ENCODE assay signal across 20 cellular contexts in the genomic region with DNA sequence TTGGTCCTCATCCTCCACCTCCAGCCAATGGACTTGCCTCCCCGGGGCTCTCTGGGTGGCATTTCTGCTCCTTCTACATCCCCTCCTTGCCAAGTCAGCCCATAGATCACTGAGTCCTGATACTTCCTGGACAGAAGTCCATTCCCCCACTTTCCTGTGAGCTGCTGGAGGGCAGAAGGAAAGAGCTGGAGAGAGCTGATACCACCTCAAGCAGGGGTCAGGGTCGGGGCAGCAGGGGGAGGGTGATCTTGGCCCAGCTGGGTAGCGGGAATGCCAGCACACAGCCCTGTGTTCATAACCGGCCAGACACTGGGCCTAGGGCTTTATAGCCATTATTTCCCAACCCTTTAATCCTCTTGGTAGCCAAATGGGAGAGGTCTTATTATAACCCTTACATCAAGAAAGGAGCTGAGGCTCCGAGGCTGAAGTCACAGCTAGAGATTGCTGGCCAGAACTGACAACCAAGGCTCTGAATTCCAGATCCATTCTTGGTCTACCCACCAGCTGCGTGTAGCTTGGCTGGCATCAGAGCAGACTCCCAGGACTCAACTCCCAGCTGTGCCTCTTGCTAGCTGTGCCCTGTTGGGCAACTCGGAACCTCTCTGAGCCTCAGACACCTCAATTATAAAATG. TPM values are rescaled to one million over a fixed set of nuclear protein-coding genes. Genes with fewer than 3 reads are reported as not detected.
DNase-seq lines count a peak whose midpoint lies in the region; ATAC-seq, FAIRE-seq and TF ChIP-seq lines count a peak whose summit lies in the region.
"Had no signal": no experiment of that assay in that cellular context is flagged by ENCODE, and none has a peak within 500 bp of the region (broad histone marks: within the 10 kb centered on the region; RNA-seq: fewer than 3 reads in every experiment).

No MANE protein-coding gene starts in this region.

- DNase-seq in activated naive CD4-positive, alpha-beta T cell treated with anti-CD3 and anti-CD28 coated beads, Interleukin-2, amount 10 ng/mL, durations not matched to agents 7 days and 5 days, result no peak
- DNase-seq in activated naive CD4-positive, alpha-beta T cell (lab: John Stamatoyannopoulos, UW), result no peak
- DNase-seq in UCSD-AML1 (lab: John Stamatoyannopoulos, UW; ENCODE audit: unreplicated experiment), result peak; percentile 85
- DNase-seq in endothelial cell (ENCODE audit: low spot score), result peak; percentile 33
- DNase-seq in stimulated activated naive CD8-positive, alpha-beta T cell treated with anti-CD3 and anti-CD28 coated beads, Interleukin-15, amount 100 ng/mL, for 72 hours, result no peak
- no peak for DNase-seq in globus pallidus (ENCODE audit: low spot score)
- no peak for DNase-seq in D721Med (ENCODE audit: insufficient read length, low spot score)
- DNase-seq in T-helper 2 cell, result no peak
- DNase-seq: Caco-2; effector memory CD8-positive, alpha-beta T cell; glutamatergic neuron; KG1; left lung; NCI-H187 treated with DMSO at 0.1 percent for 48 hours; NCI-H345; retina; thyroid gland had no signal

- H3K36me3 Mint-ChIP-seq in activated naive CD4-positive, alpha-beta T cell treated with anti-CD3 and anti-CD28 coated beads, Interleukin-2, amount 10 ng/mL, durations not matched to agents 7 days and 5 days, result peaks cover 85% of the 10 kb centered on the region
- H3K36me3 Mint-ChIP-seq in endothelial cell (ENCODE audit: low read depth, unreplicated experiment), result no peaks in the 10 kb centered on the region

- peaks cover 53% of the 10 kb centered on the region for H3K4me1 Mint-ChIP-seq in activated naive CD4-positive, alpha-beta T cell treated with anti-CD3 and anti-CD28 coated beads, Interleukin-2, amount 10 ng/mL, durations not matched to agents 7 days and 5 days
- H3K4me1 Mint-ChIP-seq in endothelial cell (ENCODE audit: unreplicated experiment), result peaks cover 14% of the 10 kb centered on the region
- H3K4me1 Mint-ChIP-seq in stimulated activated naive CD8-positive, alpha-beta T cell treated with anti-CD3 and anti-CD28 coated beads, Interleukin-15, amount 100 ng/mL, for 72 hours, result peaks cover 80% of the 10 kb centered on the region

- no peak for TF ChIP-seq CTCF in endothelial cell (IDR thresholded peaks at IDR 0.05; ENCODE audit: unreplicated experiment)
- TF ChIP-seq CTCF in D721Med (IDR thresholded peaks at IDR 0.05; ENCODE audit: insufficient read depth, missing control alignments), result no peak

- no peak overlapping the region for H3K4me3 Mint-ChIP-seq in activated naive CD4-positive, alpha-beta T cell treated with anti-CD3 and anti-CD28 coated beads, Interleukin-2, amount 10 ng/mL, durations not matched to agents 7 days and 5 days
- no peak overlapping the region for H3K4me3 Mint-ChIP-seq in endothelial cell (ENCODE audit: unreplicated experiment)
- H3K4me3 Mint-ChIP-seq in stimulated activated naive CD8-positive, alpha-beta T cell treated with anti-CD3 and anti-CD28 coated beads, Interleukin-15, amount 100 ng/mL, for 72 hours, result no peak overlapping the region
- H3K4me3 Mint-ChIP-seq: effector memory CD8-positive, alpha-beta T cell; GM23338 had no signal

- H3K9me3 Mint-ChIP-seq in activated naive CD4-positive, alpha-beta T cell treated with anti-CD3 and anti-CD28 coated beads, Interleukin-2, amount 10 ng/mL, durations not matched to agents 7 days and 5 days, result no peaks in the 10 kb centered on the region
- no peaks in the 10 kb centered on the region for H3K9me3 Mint-ChIP-seq in endothelial cell (ENCODE audit: unreplicated experiment)
- H3K9me3 Mint-ChIP-seq in stimulated activated naive CD8-positive, alpha-beta T cell treated with anti-CD3 and anti-CD28 coated beads, Interleukin-15, amount 100 ng/mL, for 72 hours, result no peaks in the 10 kb centered on the region
- H3K9me3 Mint-ChIP-seq: effector memory CD8-positive, alpha-beta T cell; GM23338 had no signal

- ATAC-seq in stimulated activated naive CD8-positive, alpha-beta T cell treated with anti-CD3 and anti-CD28 coated beads, Interleukin-15, amount 100 ng/mL, for 72 hours, result no peak
- ATAC-seq: effector memory CD8-positive, alpha-beta T cell; GM23338 had no signal

- no peak for FAIRE-seq in D721Med (lab: Jason Lieb, UNC)
- FAIRE-seq: GM19239 had no signal

- no peaks in the 10 kb centered on the region for H3K27me3 Mint-ChIP-seq in activated naive CD4-positive, alpha-beta T cell treated with anti-CD3 and anti-CD28 coated beads, Interleukin-2, amount 10 ng/mL, durations not matched to agents 7 days and 5 days
- peaks cover 18% of the 10 kb centered on the region for H3K27me3 Mint-ChIP-seq in endothelial cell (ENCODE audit: unreplicated experiment)
- no peaks in the 10 kb centered on the region for H3K27me3 Mint-ChIP-seq in stimulated activated naive CD8-positive, alpha-beta T cell treated with anti-CD3 and anti-CD28 coated beads, Interleukin-15, amount 100 ng/mL, for 72 hours
- H3K27me3 Mint-ChIP-seq: effector memory CD8-positive, alpha-beta T cell had no signal

- H3K27ac Mint-ChIP-seq in activated naive CD4-positive, alpha-beta T cell treated with anti-CD3 and anti-CD28 coated beads, Interleukin-2, amount 10 ng/mL, durations not matched to agents 7 days and 5 days, result peak overlapping the region; percentile 46
- H3K27ac Mint-ChIP-seq in endothelial cell (ENCODE audit: unreplicated experiment), result no peak overlapping the region
- peak overlapping the region; percentile 19 to 56 for H3K27ac Mint-ChIP-seq in stimulated activated naive CD8-positive, alpha-beta T cell treated with anti-CD3 and anti-CD28 coated beads, Interleukin-15, amount 100 ng/mL, for 72 hours
- H3K27ac Mint-ChIP-seq: GM23338 had no signal

- CTCF ChIA-PET in activated naive CD4-positive, alpha-beta T cell treated with anti-CD3 and anti-CD28 coated beads, Interleukin-2, amount 10 ng/mL, durations not matched to agents 7 days and 5 days (lab: Charles Lee), result interaction anchor here (0.7 to 2.2 kb wide), 4 partner anchors 11 to 41 kb away, joined by 3 to 5 read pairs (median 4); a partner anchor contains a TSS

RNA-seq across cellular contexts. Expression of a gene that starts 39.9 kb away (rescaled TPM):
- 0.33 TPM for total RNA-seq in endothelial cell (ENCODE audit: unreplicated experiment)
- total RNA-seq: chondrocyte had no signal

RNA-seq across cellular contexts. Expression of a gene that starts 59.4 kb away (rescaled TPM):
- 0.62 TPM for total RNA-seq in endothelial cell (ENCODE audit: unreplicated experiment)

Comparison
In these comparisons a context has a peak if more than half of its experiments do, and no peak if none do; other contexts are left out.
1. DNase-seq: peak in UCSD-AML1 (single experiment) and endothelial cell (single experiment); none in activated naive CD4-positive, alpha-beta T cell treated with anti-CD3 and anti-CD28 coated beads, Interleukin-2, amount 10 ng/mL, durations not matched to agents 7 days and 5 days (single experiment), activated naive CD4-positive, alpha-beta T cell (0 of 4), stimulated activated naive CD8-positive, alpha-beta T cell treated with anti-CD3 and anti-CD28 coated beads, Interleukin-15, amount 100 ng/mL, for 72 hours (0 of 2), globus pallidus (single experiment), D721Med (single experiment) and T-helper 2 cell (0 of 5).